In the genomic region with DNA sequence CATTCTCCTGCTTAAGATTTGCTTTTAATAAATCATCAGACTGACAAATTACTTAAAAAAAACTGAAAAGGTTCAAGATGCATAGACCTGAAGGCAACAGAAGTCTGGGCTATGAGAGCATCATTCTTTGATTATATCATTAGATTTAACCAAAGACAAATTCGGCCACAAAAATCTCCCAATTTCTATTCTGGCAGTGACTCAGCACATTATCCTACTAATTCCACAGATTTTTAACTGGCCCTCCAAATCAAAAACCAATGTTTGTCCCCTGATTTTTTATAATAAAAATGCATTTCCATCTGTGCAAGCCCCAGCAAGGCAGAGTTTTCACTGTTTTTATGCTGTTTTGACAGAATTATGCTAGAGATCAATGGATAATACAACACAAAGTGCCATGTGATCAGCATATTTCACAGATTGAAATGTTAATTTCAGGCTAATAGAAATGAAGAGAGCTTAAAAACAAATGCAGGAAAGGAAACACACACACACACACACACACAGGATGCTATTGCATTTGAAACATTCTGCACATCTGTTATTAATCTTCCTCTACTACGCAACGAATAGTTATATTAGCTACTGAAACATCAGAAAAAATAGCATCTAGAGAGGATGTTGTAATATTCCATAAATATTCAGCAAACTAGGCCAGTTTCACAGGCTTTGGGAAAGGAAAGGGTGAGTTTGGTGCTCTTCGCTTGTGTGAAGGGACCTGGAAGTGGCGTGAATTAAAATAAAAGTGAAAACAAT, we compare ENCODE assay signal across 1 cellular context.
TF ChIP-seq lines count a peak whose summit lies in the region.

No MANE protein-coding gene starts in this region.

TF ChIP-seq in SK-N-SH treated with all-trans-retinoic acid at 6 μM for 48 hours, 23 proteins besides CTCF, POLR2A, EP300 and RAD21 (continued from another document):
- TF ChIP-seq, protein P1, sequence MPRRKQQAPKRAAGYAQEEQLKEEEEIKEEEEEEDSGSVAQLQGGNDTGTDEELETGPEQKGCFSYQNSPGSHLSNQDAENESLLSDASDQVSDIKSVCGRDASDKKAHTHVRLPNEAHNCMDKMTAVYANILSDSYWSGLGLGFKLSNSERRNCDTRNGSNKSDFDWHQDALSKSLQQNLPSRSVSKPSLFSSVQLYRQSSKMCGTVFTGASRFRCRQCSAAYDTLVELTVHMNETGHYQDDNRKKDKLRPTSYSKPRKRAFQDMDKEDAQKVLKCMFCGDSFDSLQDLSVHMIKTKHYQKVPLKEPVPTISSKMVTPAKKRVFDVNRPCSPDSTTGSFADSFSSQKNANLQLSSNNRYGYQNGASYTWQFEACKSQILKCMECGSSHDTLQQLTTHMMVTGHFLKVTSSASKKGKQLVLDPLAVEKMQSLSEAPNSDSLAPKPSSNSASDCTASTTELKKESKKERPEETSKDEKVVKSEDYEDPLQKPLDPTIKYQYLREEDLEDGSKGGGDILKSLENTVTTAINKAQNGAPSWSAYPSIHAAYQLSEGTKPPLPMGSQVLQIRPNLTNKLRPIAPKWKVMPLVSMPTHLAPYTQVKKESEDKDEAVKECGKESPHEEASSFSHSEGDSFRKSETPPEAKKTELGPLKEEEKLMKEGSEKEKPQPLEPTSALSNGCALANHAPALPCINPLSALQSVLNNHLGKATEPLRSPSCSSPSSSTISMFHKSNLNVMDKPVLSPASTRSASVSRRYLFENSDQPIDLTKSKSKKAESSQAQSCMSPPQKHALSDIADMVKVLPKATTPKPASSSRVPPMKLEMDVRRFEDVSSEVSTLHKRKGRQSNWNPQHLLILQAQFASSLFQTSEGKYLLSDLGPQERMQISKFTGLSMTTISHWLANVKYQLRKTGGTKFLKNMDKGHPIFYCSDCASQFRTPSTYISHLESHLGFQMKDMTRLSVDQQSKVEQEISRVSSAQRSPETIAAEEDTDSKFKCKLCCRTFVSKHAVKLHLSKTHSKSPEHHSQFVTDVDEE (CRISPR knock-in tag; IDR thresholded peaks at IDR 0.05), result no peak
- TF ChIP-seq ZNF565 (CRISPR knock-in tag; conservative IDR thresholded peaks at IDR 0.05; ENCODE audit: low read depth) (no peak), ZC3H10 (CRISPR knock-in tag; IDR thresholded peaks at IDR 0.05) (no peak), ZFP3 (CRISPR knock-in tag; IDR thresholded peaks at IDR 0.05) (no peak), TCF4 (CRISPR knock-in tag; IDR thresholded peaks at IDR 0.05; ENCODE audit: borderline replicate concordance) (no peak), ZNF70 (CRISPR knock-in tag; IDR thresholded peaks at IDR 0.05) (no peak), ESRRG (CRISPR knock-in tag; IDR thresholded peaks at IDR 0.05) (no peak), TOX (CRISPR knock-in tag; IDR thresholded peaks at IDR 0.05; ENCODE audit: borderline replicate concordance) (no peak), RARB (CRISPR knock-in tag; IDR thresholded peaks at IDR 0.05) (no peak), BACH2 (CRISPR knock-in tag; IDR thresholded peaks at IDR 0.05; ENCODE audit: borderline replicate concordance) (no peak), ISL1 (CRISPR knock-in tag; IDR thresholded peaks at IDR 0.05) (no peak)
- TF ChIP-seq, protein P2, sequence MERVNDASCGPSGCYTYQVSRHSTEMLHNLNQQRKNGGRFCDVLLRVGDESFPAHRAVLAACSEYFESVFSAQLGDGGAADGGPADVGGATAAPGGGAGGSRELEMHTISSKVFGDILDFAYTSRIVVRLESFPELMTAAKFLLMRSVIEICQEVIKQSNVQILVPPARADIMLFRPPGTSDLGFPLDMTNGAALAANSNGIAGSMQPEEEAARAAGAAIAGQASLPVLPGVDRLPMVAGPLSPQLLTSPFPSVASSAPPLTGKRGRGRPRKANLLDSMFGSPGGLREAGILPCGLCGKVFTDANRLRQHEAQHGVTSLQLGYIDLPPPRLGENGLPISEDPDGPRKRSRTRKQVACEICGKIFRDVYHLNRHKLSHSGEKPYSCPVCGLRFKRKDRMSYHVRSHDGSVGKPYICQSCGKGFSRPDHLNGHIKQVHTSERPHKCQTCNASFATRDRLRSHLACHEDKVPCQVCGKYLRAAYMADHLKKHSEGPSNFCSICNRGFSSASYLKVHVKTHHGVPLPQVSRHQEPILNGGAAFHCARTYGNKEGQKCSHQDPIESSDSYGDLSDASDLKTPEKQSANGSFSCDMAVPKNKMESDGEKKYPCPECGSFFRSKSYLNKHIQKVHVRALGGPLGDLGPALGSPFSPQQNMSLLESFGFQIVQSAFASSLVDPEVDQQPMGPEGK (CRISPR knock-in tag; IDR thresholded peaks at IDR 0.05; ENCODE audit: borderline replicate concordance), result no peak
- TF ChIP-seq, protein P3, sequence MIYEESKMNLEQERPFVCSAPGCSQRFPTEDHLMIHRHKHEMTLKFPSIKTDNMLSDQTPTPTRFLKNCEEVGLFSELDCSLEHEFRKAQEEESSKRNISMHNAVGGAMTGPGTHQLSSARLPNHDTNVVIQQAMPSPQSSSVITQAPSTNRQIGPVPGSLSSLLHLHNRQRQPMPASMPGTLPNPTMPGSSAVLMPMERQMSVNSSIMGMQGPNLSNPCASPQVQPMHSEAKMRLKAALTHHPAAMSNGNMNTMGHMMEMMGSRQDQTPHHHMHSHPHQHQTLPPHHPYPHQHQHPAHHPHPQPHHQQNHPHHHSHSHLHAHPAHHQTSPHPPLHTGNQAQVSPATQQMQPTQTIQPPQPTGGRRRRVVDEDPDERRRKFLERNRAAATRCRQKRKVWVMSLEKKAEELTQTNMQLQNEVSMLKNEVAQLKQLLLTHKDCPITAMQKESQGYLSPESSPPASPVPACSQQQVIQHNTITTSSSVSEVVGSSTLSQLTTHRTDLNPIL (CRISPR knock-in tag; IDR thresholded peaks at IDR 0.05; ENCODE audit: low read depth), result no peak
- TF ChIP-seq, protein P4, sequence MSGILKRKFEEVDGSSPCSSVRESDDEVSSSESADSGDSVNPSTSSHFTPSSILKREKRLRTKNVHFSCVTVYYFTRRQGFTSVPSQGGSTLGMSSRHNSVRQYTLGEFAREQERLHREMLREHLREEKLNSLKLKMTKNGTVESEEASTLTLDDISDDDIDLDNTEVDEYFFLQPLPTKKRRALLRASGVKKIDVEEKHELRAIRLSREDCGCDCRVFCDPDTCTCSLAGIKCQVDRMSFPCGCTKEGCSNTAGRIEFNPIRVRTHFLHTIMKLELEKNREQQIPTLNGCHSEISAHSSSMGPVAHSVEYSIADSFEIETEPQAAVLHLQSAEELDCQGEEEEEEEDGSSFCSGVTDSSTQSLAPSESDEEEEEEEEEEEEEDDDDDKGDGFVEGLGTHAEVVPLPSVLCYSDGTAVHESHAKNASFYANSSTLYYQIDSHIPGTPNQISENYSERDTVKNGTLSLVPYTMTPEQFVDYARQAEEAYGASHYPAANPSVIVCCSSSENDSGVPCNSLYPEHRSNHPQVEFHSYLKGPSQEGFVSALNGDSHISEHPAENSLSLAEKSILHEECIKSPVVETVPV (CRISPR knock-in tag; IDR thresholded peaks at IDR 0.05), result no peak
